16 cellular contexts compared by ENCODE assay signal in genomic region chr5:170388818-170389217, GRCh38. TPM values are rescaled to one million over a fixed set of nuclear protein-coding genes. Genes with fewer than 3 reads are reported as not detected.
DNase-seq lines count a peak whose midpoint lies in the region; ATAC-seq, FAIRE-seq and TF ChIP-seq lines count a peak whose summit lies in the region.
"Had no signal": no experiment of that assay in that cellular context is flagged by ENCODE, and none has a peak within 500 bp of the region (broad histone marks: within the 10 kb centered on the region; RNA-seq: fewer than 3 reads in every experiment).

No MANE protein-coding gene starts in this region.

- no peak for DNase-seq in H9
- no peak for DNase-seq in thoracic aorta (ENCODE audit: low spot score)
- no peak for DNase-seq in HT-29 (ENCODE audit: low spot score)
- DNase-seq in small intestine: no peak
- no peak for DNase-seq in DMS79 (lab: John Stamatoyannopoulos, UW)
- DNase-seq: activated CD8-positive, alpha-beta memory T cell treated with anti-CD3 and anti-CD28 coated beads, Interleukin-2, amount 50 U/mL, for 48 hours; CD4-positive, CD25-positive, alpha-beta regulatory T cell; cortex of kidney; EL had no signal

- H2AK5ac ChIP-seq in H9 (ENCODE audit: insufficient read length, low read length): no peak overlapping the region

- no peak overlapping the region for H2BK15ac ChIP-seq in H9 (ENCODE audit: low read depth, low read length)

- H4K5ac ChIP-seq in H9 (ENCODE audit: insufficient read length, low read depth, low read length): no peak overlapping the region

- peak overlapping the region; percentile 19 to 46 for H3K4me3 ChIP-seq in esophagus (ENCODE audit: low read depth in 1 of 2, low read length in 2 of 2)
- H3K4me3 ChIP-seq in mucosa of stomach (ENCODE audit: low read length): no peak overlapping the region
- H3K4me3 ChIP-seq in thoracic aorta: peak overlapping the region; percentile 82
- H3K4me3 ChIP-seq in small intestine (ENCODE audit: low read depth in 1 of 2, low read length in 2 of 2): no peak overlapping the region
- H3K4me3 ChIP-seq: HAP-1 had no signal

- H3K9ac ChIP-seq in H9 (ENCODE audit: extremely low read depth, insufficient read length, low read length): no peak overlapping the region
- H3K9ac ChIP-seq in mucosa of stomach (ENCODE audit: low read length): peak overlapping the region; percentile 39

- TF ChIP-seq CTCF in H9 (conservative IDR thresholded peaks at IDR 0.05) (no peak), thoracic aorta (IDR thresholded peaks at IDR 0.05) (no peak)

- H3T11ph ChIP-seq in H9 (ENCODE audit: low read length): no peak overlapping the region

- no peaks in the 10 kb centered on the region; the same call in 1 of the 2 replicates for H3K27me3 Mint-ChIP-seq in H9 (ENCODE audit: low read depth)

- peak overlapping the region; percentile 49 for H3K18ac ChIP-seq in H9 (ENCODE audit: insufficient read length, low read depth, low read length)

- peaks cover 56 to 63% of the 10 kb centered on the region in 2 experiments for H3K4me1 Mint-ChIP-seq in H9

- H2BK5ac ChIP-seq in H9 (ENCODE audit: insufficient read length, low read length): no peak overlapping the region

- H3K23me2 ChIP-seq in H9 (ENCODE audit: insufficient read length, low read depth, low read length, poor library complexity, severe bottlenecking): no peaks in the 10 kb centered on the region

- no peaks in the 10 kb centered on the region for H3K36me3 Mint-ChIP-seq in H9 (ENCODE audit: insufficient read depth in 1 of 3, low read depth in 3 of 3)
- H3K36me3 Mint-ChIP-seq: CD4-positive, CD25-positive, alpha-beta regulatory T cell had no signal

- H3K27ac ChIP-seq in H9 (ENCODE audit: insufficient read length, low read depth, low read length) (no peak overlapping the region), esophagus (ENCODE audit: low read depth in 2 of 2, low read length in 1 of 2) (peak overlapping the region; percentile 55 to 86), thoracic aorta (peak overlapping the region; percentile 95 to 97), small intestine (ENCODE audit: low read depth in 1 of 2, low read length in 1 of 2) (peak overlapping the region in 1 of 2 donors; percentile 64)

- H3K9me3 Mint-ChIP-seq in H9: no peaks in the 10 kb centered on the region
- H3K9me3 Mint-ChIP-seq: CD4-positive, CD25-positive, alpha-beta regulatory T cell had no signal

- H3K4me1 ChIP-seq in H9 (ENCODE audit: insufficient read depth, low read length): no peaks in the 10 kb centered on the region
- H3K4me1 ChIP-seq in esophagus (ENCODE audit: control insufficient read depth in 2 of 2, insufficient read depth in 2 of 2, low read length in 1 of 2): peaks cover 0 to 5% of the 10 kb centered on the region in 2 donors
- H3K4me1 ChIP-seq in mucosa of stomach (ENCODE audit: control insufficient read depth, insufficient read depth, low read length): no peaks in the 10 kb centered on the region
- peaks cover 10 to 68% of the 10 kb centered on the region in 2 donors for H3K4me1 ChIP-seq in thoracic aorta (ENCODE audit: control insufficient read depth in 1 of 2, low read depth in 2 of 2)
- H3K4me1 ChIP-seq in small intestine (ENCODE audit: control insufficient read depth in 2 of 2, insufficient read depth in 1 of 2, low read depth in 1 of 2, low read length in 1 of 2): no peaks in the 10 kb centered on the region
- H3K4me1 ChIP-seq: HAP-1 had no signal

- no peaks in the 10 kb centered on the region for H3K79me2 ChIP-seq in H9 (ENCODE audit: insufficient read depth, low read length)

- ATAC-seq in thoracic aorta (ENCODE audit: insufficient number of reproducible peaks, low FRiP score, low read depth): no peak
- no peak for ATAC-seq in HG03571 (IDR thresholded peaks at IDR 0.05; ENCODE audit: unreplicated experiment)

- H3K36me3 ChIP-seq in esophagus (ENCODE audit: control insufficient read depth in 2 of 2, insufficient read depth in 2 of 2, low read length in 1 of 2): no peaks in the 10 kb centered on the region
- H3K36me3 ChIP-seq in mucosa of stomach (ENCODE audit: control insufficient read depth, insufficient read depth, low read length): no peaks in the 10 kb centered on the region
- peaks cover 15% of the 10 kb centered on the region for H3K36me3 ChIP-seq in thoracic aorta
- H3K36me3 ChIP-seq in small intestine (ENCODE audit: control insufficient read depth in 2 of 2, insufficient read depth in 2 of 2, low read length in 2 of 2): no peaks in the 10 kb centered on the region
- H3K36me3 ChIP-seq: HAP-1 had no signal

- H3K56ac ChIP-seq in H9 (ENCODE audit: insufficient read length, low read depth, low read length): no peak overlapping the region

- no peak overlapping the region for H2BK20ac ChIP-seq in H9 (ENCODE audit: low read depth, low read length, poor library complexity, severe bottlenecking)

- H3K27me3 ChIP-seq in H9 (ENCODE audit: insufficient read depth, low read length) (no peaks in the 10 kb centered on the region), esophagus (ENCODE audit: control insufficient read depth in 1 of 2, insufficient read depth in 2 of 2, low read length in 2 of 2) (no peaks in the 10 kb centered on the region), mucosa of stomach (ENCODE audit: control insufficient read depth, insufficient read depth, low read length) (no peaks in the 10 kb centered on the region), thoracic aorta (replicated peaks; ENCODE audit: insufficient read depth) (no peaks in the 10 kb centered on the region), small intestine (ENCODE audit: control insufficient read depth in 2 of 2, insufficient read depth in 2 of 2, low read length in 2 of 2) (no peaks in the 10 kb centered on the region)

- H3K4me3 Mint-ChIP-seq in H9: no peak overlapping the region
- H3K4me3 Mint-ChIP-seq: CD4-positive, CD25-positive, alpha-beta regulatory T cell had no signal

- H2AFZ ChIP-seq in H9 (ENCODE audit: low read length): no peak overlapping the region

- H3K9me3 ChIP-seq in H9 (ENCODE audit: control insufficient read depth, low read depth, low read length) (no peaks in the 10 kb centered on the region), esophagus (ENCODE audit: control insufficient read depth in 2 of 2, insufficient read depth in 1 of 2, low read depth in 1 of 2, low read length in 1 of 2) (no peaks in the 10 kb centered on the region), mucosa of stomach (ENCODE audit: control insufficient read depth, low read length) (no peaks in the 10 kb centered on the region), thoracic aorta (no peaks in the 10 kb centered on the region), small intestine (ENCODE audit: control insufficient read depth, low read depth) (no peaks in the 10 kb centered on the region)
- H3K9me3 ChIP-seq: HAP-1 had no signal

- peak overlapping the region; percentile 25; the same call in 1 of the 2 replicates for H3K14ac ChIP-seq in H9 (ENCODE audit: insufficient read depth, low read length)

- WGBS in H9 (ENCODE audit: extremely low coverage, insufficient read length, low lambda C conversion rate): no CpG with 5 or more reads among the region's 7 CpGs
- 49 to 64% methylated on average over 7 of the region's 7 CpGs for WGBS in esophagus, 2 donors
- WGBS in small intestine, 3 donors: 46 to 56% (median 46%) methylated on average over 7 of the region's 7 CpGs

- H4K20me1 ChIP-seq in H9 (ENCODE audit: control insufficient read depth, insufficient read depth, insufficient read length): no peaks in the 10 kb centered on the region

- H3K79me1 ChIP-seq in H9 (ENCODE audit: insufficient read depth, low read depth, low read length, poor library complexity, severe bottlenecking): no peaks in the 10 kb centered on the region

- no peak for FAIRE-seq in small intestine (lab: Jason Lieb, UNC)

- H3K27ac Mint-ChIP-seq in H9: no peak overlapping the region

- no peak overlapping the region for H2BK12ac ChIP-seq in H9 (ENCODE audit: insufficient read length, low read depth, low read length)

- H4K91ac ChIP-seq in H9 (ENCODE audit: insufficient read length, low read depth, low read length): no peak overlapping the region

- H3K4me2 ChIP-seq in H9 (ENCODE audit: insufficient read depth, insufficient read length, low read length): no peak overlapping the region

- no peak overlapping the region for H3K4ac ChIP-seq in H9 (ENCODE audit: low read depth, low read length)

- no peak overlapping the region for H3K23ac ChIP-seq in H9 (ENCODE audit: insufficient read length, low read depth, low read length)

- H2BK120ac ChIP-seq in H9 (ENCODE audit: low read depth, low read length, poor library complexity, severe bottlenecking): no peak overlapping the region

- no peak overlapping the region for H4K8ac ChIP-seq in H9 (replicated peaks; ENCODE audit: insufficient read length, low read depth, low read length)

RNA-seq across cellular contexts. Expression of gene KCNMB1, which starts 0.3 kb away (rescaled TPM):
- 0.22 and 0.28 TPM in 2 replicates for total RNA-seq in H9 (2021)
- polyA plus RNA-seq in esophagus: 1 to 10 TPM; 4.2 to 8.2 TPM
- 10 to 100 TPM; 20.1 to 30.1 TPM for total RNA-seq in thoracic aorta
- total RNA-seq in HT-29 (2014; rRNA removed; shearing (Covaris generic)): not detected in 2 replicates
- 1 to 10 TPM in 1 of 3 donors, under 1 TPM in 2; 0.22 to 3.6 (median 0.54) TPM for polyA plus RNA-seq in small intestine
- total RNA-seq: fibroblast of villous mesenchyme, HT1080 had no signal
- polyA plus RNA-seq: neural cell had no signal

Comparison
In these comparisons a context has a peak if more than half of its experiments do, and no peak if none do; other contexts are left out.
1. H3K4me3 ChIP-seq: peak in esophagus (2 of 2) and thoracic aorta (single experiment); none in mucosa of stomach (single experiment) and small intestine (0 of 2).
2. RNA of gene KCNMB1, which starts 0.3 kb away (total RNA-seq): 20.1 to 30.1 TPM in thoracic aorta; 0.22 to 0.28 TPM in H9 and not detected in HT-29; every median in the first group is over 10 times any median in the second.